ENCODE assay signal across 11 cellular contexts in genomic region chr1:223772771-223773160, GRCh38.
DNase-seq lines count a peak whose midpoint lies in the region; ATAC-seq and TF ChIP-seq lines count a peak whose summit lies in the region.
"Had no signal": no experiment of that assay in that cellular context is flagged by ENCODE, and none has a peak within 500 bp of the region (broad histone marks: within the 10 kb centered on the region; RNA-seq: fewer than 3 reads in every experiment).

No MANE protein-coding gene starts in this region.

- H2BK5ac ChIP-seq in H9 (ENCODE audit: insufficient read length, low read length): no peak overlapping the region

- H2AK5ac ChIP-seq in H9 (ENCODE audit: insufficient read length, low read length): no peak overlapping the region

- H2AFZ ChIP-seq in H9 (ENCODE audit: low read length) (no peak overlapping the region), SK-N-SH (ENCODE audit: low read depth) (no peak overlapping the region)

- H3K9me3 Mint-ChIP-seq in H9: peaks cover 3 to 4% of the 10 kb centered on the region in 2 experiments; a peak in 3 of 5 replicates
- no peaks in the 10 kb centered on the region for H3K9me3 Mint-ChIP-seq in immature natural killer cell

- H4K91ac ChIP-seq in H9 (ENCODE audit: insufficient read length, low read depth, low read length): no peak overlapping the region

- peaks cover 3% of the 10 kb centered on the region for H3K23me2 ChIP-seq in H9 (ENCODE audit: insufficient read length, low read depth, low read length, poor library complexity, severe bottlenecking)

- TF ChIP-seq CTCF in H9 (conservative IDR thresholded peaks at IDR 0.05) (no peak), SK-N-SH (IDR thresholded peaks at IDR 0.05) (no peak)

- POLR2A ChIA-PET in SK-N-SH (lab: Yijun Ruan, JAX): no interaction called here

- H3K9ac ChIP-seq in H9 (ENCODE audit: extremely low read depth, insufficient read length, low read length) (no peak overlapping the region), SK-N-SH (peak overlapping the region; percentile 61; the same call in 1 of the 2 replicates)

- peaks cover 13 to 14% of the 10 kb centered on the region in 2 experiments for H3K4me1 Mint-ChIP-seq in H9
- H3K4me1 Mint-ChIP-seq in immature natural killer cell: peaks cover 13 to 18% of the 10 kb centered on the region in 2 donors

- no peak for TF ChIP-seq RAD21 in SK-N-SH (IDR thresholded peaks at IDR 0.05; ENCODE audit: low read length)

- no peak overlapping the region for H4K8ac ChIP-seq in H9 (replicated peaks; ENCODE audit: insufficient read length, low read depth, low read length)

- no peak overlapping the region for H3K23ac ChIP-seq in H9 (ENCODE audit: insufficient read length, low read depth, low read length)

- no peaks in the 10 kb centered on the region for H3K9me2 ChIP-seq in SK-N-SH

- no peak overlapping the region for H2BK15ac ChIP-seq in H9 (ENCODE audit: low read depth, low read length)

- H3K79me2 ChIP-seq in H9 (ENCODE audit: insufficient read depth, low read length) (no peaks in the 10 kb centered on the region), SK-N-SH (ENCODE audit: insufficient read depth) (peaks cover 13% of the 10 kb centered on the region; the same call in 1 of the 2 replicates)

- CTCF ChIA-PET in SK-N-SH (lab: Yijun Ruan, JAX): interaction anchor here (1.2 to 1.3 kb wide), 2 partner anchors 11 to 69 kb away, joined by 3 read pairs; no protein-coding TSS in a partner anchor

- H3K4me1 ChIP-seq in H9 (ENCODE audit: insufficient read depth, low read length): no peaks in the 10 kb centered on the region; the same call in 1 of the 2 replicates
- H3K4me1 ChIP-seq in SK-N-SH (ENCODE audit: control insufficient read depth in 1 of 2, insufficient read depth in 2 of 2, low read depth in 1 of 2, low read length in 1 of 2): peaks cover 9 to 44% of the 10 kb centered on the region in 2 experiments

- no peak overlapping the region for H3T11ph ChIP-seq in H9 (ENCODE audit: low read length)

- H3K36me3 ChIP-seq in SK-N-SH (replicated peaks in 1 of 2; ENCODE audit: control insufficient read depth in 1 of 2, insufficient read depth in 2 of 2, low read length in 1 of 2): peaks cover 57 to 61% of the 10 kb centered on the region in 2 experiments

- peak; percentile 29 for DNase-seq in H9
- DNase-seq in SK-N-SH: no peak
- DNase-seq in immature natural killer cell: no peak
- DNase-seq in superior temporal gyrus (ENCODE audit: extremely low spot score): peak; percentile 19
- no peak for DNase-seq in hypothalamus (lab: John Stamatoyannopoulos, UW)
- no peak for DNase-seq in GDM1 (lab: John Stamatoyannopoulos, UW)
- DNase-seq: activated T-cell treated with anti-CD3 and anti-CD28 coated beads for 4 hours, DND-41, NCI-H2029 had no signal

- no peak for ATAC-seq in GM21737 (IDR thresholded peaks at IDR 0.05; ENCODE audit: unreplicated experiment)
- ATAC-seq: HepG2 had no signal

- no peaks in the 10 kb centered on the region for H3K27me3 Mint-ChIP-seq in H9 (ENCODE audit: low read depth)
- peaks cover 2 to 5% (median 4%) of the 10 kb centered on the region in 3 donors for H3K27me3 Mint-ChIP-seq in immature natural killer cell (ENCODE audit: low read depth in 3 of 3)

- peaks cover 73% of the 10 kb centered on the region for H3F3A ChIP-seq in SK-N-SH (replicated peaks; ENCODE audit: insufficient read depth)

- no peak overlapping the region for H2BK120ac ChIP-seq in H9 (ENCODE audit: low read depth, low read length, poor library complexity, severe bottlenecking)

- TF ChIP-seq EP300 in SK-N-SH (IDR thresholded peaks at IDR 0.05; ENCODE audit: borderline replicate concordance in 1 of 2, low read depth in 1 of 2, low read length in 1 of 2): no peak

- no peak overlapping the region for H2BK20ac ChIP-seq in H9 (ENCODE audit: low read depth, low read length, poor library complexity, severe bottlenecking)

- no peak overlapping the region for H2BK12ac ChIP-seq in H9 (ENCODE audit: insufficient read length, low read depth, low read length)

- no peak overlapping the region for H3K14ac ChIP-seq in H9 (ENCODE audit: insufficient read depth, low read length)

- H3K27ac Mint-ChIP-seq in H9 (peak overlapping the region in 2 of 3 experiments; percentile 57 to 62; a peak in 3 of 7 replicates), immature natural killer cell (peak overlapping the region in 4 of 6 donors; percentile 29 to 57 (median 47))

- no peak overlapping the region for H3K4me3 ChIP-seq in SK-N-SH (ENCODE audit: low read depth in 2 of 2, low read length in 1 of 2)

- no CpG with 5 or more reads among the region's 5 CpGs for WGBS in H9 (ENCODE audit: extremely low coverage, insufficient read length, low lambda C conversion rate)
- WGBS in SK-N-SH (ENCODE audit: low lambda C conversion rate): 96% methylated on average over 5 of the region's 5 CpGs

- H4K5ac ChIP-seq in H9 (ENCODE audit: insufficient read length, low read depth, low read length): no peak overlapping the region

- H3K27ac ChIP-seq in H9 (ENCODE audit: insufficient read length, low read depth, low read length): no peak overlapping the region
- H3K27ac ChIP-seq in SK-N-SH (ENCODE audit: low read depth in 2 of 2, low read length in 1 of 2): peak overlapping the region; percentile 90 to 96

- H3K4me2 ChIP-seq in H9 (ENCODE audit: insufficient read depth, insufficient read length, low read length): no peak overlapping the region
- H3K4me2 ChIP-seq in SK-N-SH: peak overlapping the region; percentile 58; the same call in 1 of the 2 replicates

- peaks cover 29 to 68% (median 60%) of the 10 kb centered on the region in 3 experiments for H3K36me3 Mint-ChIP-seq in H9 (ENCODE audit: insufficient read depth in 1 of 3, low read depth in 3 of 3)
- peaks cover 21 to 58% (median 29%) of the 10 kb centered on the region in 3 donors for H3K36me3 Mint-ChIP-seq in immature natural killer cell

- no peak overlapping the region for H3K4ac ChIP-seq in H9 (ENCODE audit: low read depth, low read length)

- H3K4me3 Mint-ChIP-seq in H9 (no peak overlapping the region), immature natural killer cell (no peak overlapping the region)

- H4K20me1 ChIP-seq in H9 (ENCODE audit: control insufficient read depth, insufficient read depth, insufficient read length) (no peaks in the 10 kb centered on the region), SK-N-SH (ENCODE audit: insufficient read depth) (no peaks in the 10 kb centered on the region)

- H3K18ac ChIP-seq in H9 (ENCODE audit: insufficient read length, low read depth, low read length): no peak overlapping the region

- no peaks in the 10 kb centered on the region for H3K27me3 ChIP-seq in H9 (ENCODE audit: insufficient read depth, low read length)
- H3K27me3 ChIP-seq in SK-N-SH (ENCODE audit: insufficient read depth): no peaks in the 10 kb centered on the region

- H3K9me3 ChIP-seq in H9 (ENCODE audit: control insufficient read depth, low read depth, low read length): no peaks in the 10 kb centered on the region
- H3K9me3 ChIP-seq in SK-N-SH: no peaks in the 10 kb centered on the region

- no peaks in the 10 kb centered on the region for H3K79me1 ChIP-seq in H9 (ENCODE audit: insufficient read depth, low read depth, low read length, poor library complexity, severe bottlenecking)

- H3K56ac ChIP-seq in H9 (ENCODE audit: insufficient read length, low read depth, low read length): no peak overlapping the region

TF ChIP-seq in SK-N-SH, 30 proteins besides CTCF, POLR2A, EP300 and RAD21:
- TF ChIP-seq RXRA (IDR thresholded peaks at IDR 0.05; ENCODE audit: borderline replicate concordance, low read depth): no peak

Comparison
In these comparisons a context has a peak if more than half of its experiments do, and no peak if none do; other contexts are left out.
1. DNase-seq: peak in H9 (single experiment) and superior temporal gyrus (single experiment); none in SK-N-SH (single experiment), immature natural killer cell (0 of 3), hypothalamus (0 of 51) and GDM1 (single experiment).